In genomic region chr1:206612129-206612876, GRCh38 we compare ENCODE assay signal across 8 cellular contexts. TPM values are rescaled to one million over a fixed set of nuclear protein-coding genes. Genes with fewer than 3 reads are reported as not detected.
A peak's percentile ranks its signal among the peaks of the same experiment; 100 is the strongest.
DNase-seq lines count a peak whose midpoint lies in the region; ATAC-seq, FAIRE-seq and TF ChIP-seq lines count a peak whose summit lies in the region.

Gene EIF2D, minus strand, starts transcription at chr1:206612465. Its CDS starts 123 bp downstream, at chr1:206612342.

- H3K4me1 ChIP-seq in pancreas, result peaks cover 0 to 8% (median 7%) of the 10 kb centered on the region in 3 donors
- peaks cover 6 to 8% of the 10 kb centered on the region in 2 donors for H3K4me1 ChIP-seq in thyroid gland

- H3K27me3 ChIP-seq in pancreas, result no peaks in the 10 kb centered on the region
- no peaks in the 10 kb centered on the region for H3K27me3 ChIP-seq in thyroid gland

- H3K27ac ChIP-seq in pancreas (peak within 1 kb of the TSS; percentile 63 to 87 (median 77)), thyroid gland (peak within 1 kb of the TSS; percentile 70 to 90 (median 70))

- H3K4me3 Mint-ChIP-seq in activated naive CD8-positive, alpha-beta T cell treated with anti-CD3 and anti-CD28 coated beads, Interleukin-2, amount 10 ng/mL, durations not matched to agents 7 days and 5 days, result peak within 1 kb of the TSS; percentile 92

- peaks cover 5% of the 10 kb centered on the region for H3K27me3 Mint-ChIP-seq in activated naive CD8-positive, alpha-beta T cell treated with anti-CD3 and anti-CD28 coated beads, Interleukin-2, amount 10 ng/mL, durations not matched to agents 7 days and 5 days

- no peaks in the 10 kb centered on the region for H3K9me3 Mint-ChIP-seq in activated naive CD8-positive, alpha-beta T cell treated with anti-CD3 and anti-CD28 coated beads, Interleukin-2, amount 10 ng/mL, durations not matched to agents 7 days and 5 days

- H3K4me1 Mint-ChIP-seq in activated naive CD8-positive, alpha-beta T cell treated with anti-CD3 and anti-CD28 coated beads, Interleukin-2, amount 10 ng/mL, durations not matched to agents 7 days and 5 days, result peaks cover 29% of the 10 kb centered on the region

- DNase-seq in NCI-H1417 treated with DMSO at 0.1 percent for 48 hours (lab: John Stamatoyannopoulos, UW), result peak; percentile 65
- peak; percentile 52 to 88 for DNase-seq in SW 1271 (lab: John Stamatoyannopoulos, UW)
- DNase-seq in activated naive CD8-positive, alpha-beta T cell treated with anti-CD3 and anti-CD28 coated beads, Interleukin-2, amount 10 ng/mL, durations not matched to agents 7 days and 5 days, result peak; percentile 98
- DNase-seq in head of caudate nucleus, result peak; percentile 79 to 98 (median 95)
- DNase-seq in pancreas, result peak; percentile 91 to 99 (median 98)
- DNase-seq in thyroid gland, result peak; percentile 94

- peak within 1 kb of the TSS; percentile 89 for H3K27ac Mint-ChIP-seq in activated naive CD8-positive, alpha-beta T cell treated with anti-CD3 and anti-CD28 coated beads, Interleukin-2, amount 10 ng/mL, durations not matched to agents 7 days and 5 days

- 2 to 3% methylated on average over 48 of the region's 48 CpGs for WGBS in pancreas, 2 donors
- WGBS in thyroid gland, 2 donors, result 7 to 12% methylated on average over 27 to 31 of the region's 48 CpGs

- TF ChIP-seq POLR2A in thyroid gland (IDR thresholded peaks at IDR 0.05), result peak; percentile 53 to 68

- H3K9me3 ChIP-seq in pancreas, result no peaks in the 10 kb centered on the region
- no peaks in the 10 kb centered on the region for H3K9me3 ChIP-seq in thyroid gland

- H3K4me3 ChIP-seq in pancreas, result peak within 1 kb of the TSS; percentile 37 to 63 (median 56)
- H3K4me3 ChIP-seq in thyroid gland (replicated peaks in 1 of 3), result peak within 1 kb of the TSS; percentile 48 to 75 (median 56)

- POLR2A ChIA-PET in activated naive CD8-positive, alpha-beta T cell treated with anti-CD3 and anti-CD28 coated beads, Interleukin-2, amount 10 ng/mL, durations not matched to agents 7 days and 5 days (lab: Charles Lee), result interaction anchor here (0.6 to 1.5 kb wide), 13 partner anchors 12 to 142 kb away, joined by 3 to 8 read pairs (median 5); partner anchors contain the start of genes DYRK3 and IKBKE

- TF ChIP-seq CTCF in GM12872 (IDR thresholded peaks at IDR 0.05; ENCODE audit: insufficient read depth, low read depth, low read length), result peak; percentile 94
- TF ChIP-seq CTCF in pancreas (IDR thresholded peaks at IDR 0.05), result peak; percentile 98 to 99 (median 99)
- peak; percentile 80 to 100 (median 99) for TF ChIP-seq CTCF in thyroid gland (IDR thresholded peaks at IDR 0.05)

- ATAC-seq in HG02759 (IDR thresholded peaks at IDR 0.05; ENCODE audit: unreplicated experiment) (peak; percentile 95), pancreas (peak; percentile 98 to 100 (median 99))
- peak; percentile 98 for ATAC-seq in activated naive CD8-positive, alpha-beta T cell treated with anti-CD3 and anti-CD28 coated beads, Interleukin-2, amount 10 ng/mL, durations not matched to agents 7 days and 5 days (ENCODE audit: low read depth)

- FAIRE-seq in pancreas (lab: Jason Lieb, UNC), result no peak

- peaks cover 0 to 5% (median 0%) of the 10 kb centered on the region in 3 donors for H3K36me3 ChIP-seq in pancreas
- H3K36me3 ChIP-seq in thyroid gland, result peaks cover 0 to 6% of the 10 kb centered on the region in 2 donors

- H3K36me3 Mint-ChIP-seq in activated naive CD8-positive, alpha-beta T cell treated with anti-CD3 and anti-CD28 coated beads, Interleukin-2, amount 10 ng/mL, durations not matched to agents 7 days and 5 days, result peaks cover 6% of the 10 kb centered on the region

- intact Hi-C loops in head of caudate nucleus (cut with DNase I) (no loop called here), pancreas (cut with DNase I) (no loop called here), thyroid gland (cut with DNase I) (no loop called here)

RNA-seq across cellular contexts. Expression of gene EIF2D, which starts in this region (rescaled TPM):
- total RNA-seq in activated naive CD8-positive, alpha-beta T cell treated with anti-CD3 and anti-CD28 coated beads, Interleukin-2, amount 10 ng/mL, durations not matched to agents 7 days and 5 days, result 10 to 100 TPM; 40.6 to 43.7 TPM
- 10 to 100 TPM; 20.9 to 35.7 (median 27.7) TPM for total RNA-seq in pancreas
- 10 to 100 TPM; 28.8 to 37.9 TPM for polyA plus RNA-seq in pancreas
- 10 to 100 TPM; 52.9 to 62.1 (median 57.0) TPM for total RNA-seq in thyroid gland

Comparison
In these comparisons a context has a peak if more than half of its experiments do, and no peak if none do; other contexts are left out.
1. Peak in every context shown above with its lines: DNase-seq, ATAC-seq, H3K4me3 ChIP-seq and H3K27ac ChIP-seq.